9 cellular contexts compared by ENCODE assay signal in the genomic region with DNA sequence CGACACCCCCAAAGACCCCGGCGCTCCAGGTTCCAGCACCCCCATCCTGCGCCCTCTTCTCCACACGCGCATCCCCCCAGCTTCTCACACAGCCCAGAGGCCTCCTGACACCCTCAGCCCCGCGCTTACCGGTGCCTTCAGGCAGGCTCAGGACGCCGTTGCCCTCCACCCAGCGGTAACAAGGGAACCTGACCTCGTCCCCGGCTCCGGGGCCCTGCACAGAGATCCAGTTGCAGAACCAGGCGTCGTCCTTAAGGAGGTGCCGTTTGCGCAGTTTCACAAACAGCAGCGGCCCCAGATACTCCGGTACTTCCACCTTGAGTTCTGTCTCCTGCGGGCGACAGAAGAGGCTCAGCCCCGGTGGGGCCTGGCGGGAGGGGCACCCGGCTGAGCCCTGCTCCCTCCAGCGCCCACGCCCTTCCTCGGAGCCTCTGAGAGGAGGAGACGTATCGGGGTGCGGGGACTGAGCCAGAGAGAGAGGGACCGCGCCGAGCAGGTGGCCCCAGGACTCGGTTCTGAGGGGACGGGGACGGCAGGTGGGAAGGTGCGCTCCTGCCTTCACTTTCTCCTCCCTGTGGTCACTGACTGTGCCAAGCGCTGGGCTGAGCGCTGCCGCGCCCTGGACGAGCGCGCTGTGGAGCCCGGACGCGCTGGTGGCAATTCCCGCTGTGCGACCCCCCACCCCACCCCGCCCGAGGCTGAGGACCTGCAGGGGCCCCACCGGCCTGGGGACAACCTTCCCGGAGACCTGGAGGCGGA. TPM values are rescaled to one million over a fixed set of nuclear protein-coding genes. Genes with fewer than 3 reads are reported as not detected.
DNase-seq lines count a peak whose midpoint lies in the region; ATAC-seq and TF ChIP-seq lines count a peak whose summit lies in the region.
"Not testable (repeated sequence)": the region's sequence is repeated elsewhere in the genome, so short reads cannot be mapped to it uniquely, and the experiment has no call there.
"Had no signal": no experiment of that assay in that cellular context is flagged by ENCODE, and none has a peak within 500 bp of the region (broad histone marks: within the 10 kb centered on the region; RNA-seq: fewer than 3 reads in every experiment).

No MANE protein-coding gene starts in this region.

- H3K36me3 Mint-ChIP-seq in CD4-positive, CD25-positive, alpha-beta regulatory T cell; T-helper 2 cell treated with Interferon-gamma antibody and Interleukin-4, amounts not matched to agents 5 μg/mL and 100 μg/mL, for 36 hours (ENCODE audit: low read depth); activated naive CD4-positive, alpha-beta T cell treated with anti-CD3 and anti-CD28 coated beads for 36 hours (ENCODE audit: low read depth): not testable (repeated sequence)

- POLR2A ChIA-PET in HCT116 (lab: Charles Lee): not testable (repeated sequence)

- peaks cover 74% of the 10 kb centered on the region for H3K27me3 Mint-ChIP-seq in CD4-positive, CD25-positive, alpha-beta regulatory T cell
- peaks cover 76% of the 10 kb centered on the region for H3K27me3 Mint-ChIP-seq in T-helper 2 cell treated with Interferon-gamma antibody and Interleukin-4, amounts not matched to agents 5 μg/mL and 100 μg/mL, for 36 hours (ENCODE audit: low read depth)
- H3K27me3 Mint-ChIP-seq in activated naive CD4-positive, alpha-beta T cell treated with anti-CD3 and anti-CD28 coated beads for 36 hours (ENCODE audit: low read depth): peaks cover 73% of the 10 kb centered on the region

- peaks cover 0 to 12% (median 0%) of the 10 kb centered on the region in 4 donors for H3K4me1 Mint-ChIP-seq in CD4-positive, CD25-positive, alpha-beta regulatory T cell
- peaks cover 20% of the 10 kb centered on the region for H3K4me1 Mint-ChIP-seq in T-helper 2 cell treated with Interferon-gamma antibody and Interleukin-4, amounts not matched to agents 5 μg/mL and 100 μg/mL, for 36 hours (ENCODE audit: low read depth)
- H3K4me1 Mint-ChIP-seq in activated naive CD4-positive, alpha-beta T cell treated with anti-CD3 and anti-CD28 coated beads for 36 hours (ENCODE audit: low read depth): peaks cover 21% of the 10 kb centered on the region

- not testable (repeated sequence) for H4K20me1 ChIP-seq in HCT116 (ENCODE audit: insufficient read depth)

- RAD21 ChIA-PET in HCT116 (lab: Charles Lee; ENCODE audit: low non-redundant PET in 1 of 2, low total read pairs in 2 of 2, uncharacterized antibody in 2 of 2, unreplicated experiment in 2 of 2): not testable (repeated sequence)

- not testable (repeated sequence) for H3K27ac ChIP-seq in CD4-positive, CD25-positive, alpha-beta regulatory T cell (ENCODE audit: insufficient read depth, low read length, poor library complexity, severe bottlenecking); HCT116 (ENCODE audit: low read depth, low read length); esophagus (ENCODE audit: low read depth in 2 of 2, low read length in 1 of 2); liver (ENCODE audit: low read depth in 1 of 2, low read length in 2 of 2)

- not testable (repeated sequence) for H2AFZ ChIP-seq in HCT116 (ENCODE audit: low read depth, low read length, poor library complexity, severe bottlenecking)

- H3K27ac Mint-ChIP-seq in CD4-positive, CD25-positive, alpha-beta regulatory T cell; T-helper 2 cell treated with Interferon-gamma antibody and Interleukin-4, amounts not matched to agents 5 μg/mL and 100 μg/mL, for 36 hours: not testable (repeated sequence)
- H3K27ac Mint-ChIP-seq in activated naive CD4-positive, alpha-beta T cell treated with anti-CD3 and anti-CD28 coated beads for 36 hours: peak overlapping the region; percentile 24

- TF ChIP-seq RAD21 in HCT116 (IDR thresholded peaks at IDR 0.05; ENCODE audit: low read depth) (peak; percentile 54; the same call in 1 of the 2 replicates), liver (IDR thresholded peaks at IDR 0.05) (peak; percentile 21 to 37)

- not testable (repeated sequence) for H3K9ac ChIP-seq in HCT116 (ENCODE audit: low read length); liver (ENCODE audit: low read depth in 1 of 2, low read length in 2 of 2)

- peak; percentile 16 to 22 (median 17); a peak in 1 of 6 replicates for TF ChIP-seq CTCF in HCT116 (IDR thresholded peaks at IDR 0.05 in 2 of 3, conservative IDR thresholded peaks at IDR 0.05 in 1 of 3; ENCODE audit: borderline replicate concordance in 1 of 3, insufficient read depth in 1 of 3, low read depth in 2 of 3, low read length in 2 of 3)
- not testable (repeated sequence) for TF ChIP-seq CTCF in liver (IDR thresholded peaks at IDR 0.05; ENCODE audit: low read depth, low read length, missing input control)

- not testable (repeated sequence) for H3K4me3 ChIP-seq in CD4-positive, CD25-positive, alpha-beta regulatory T cell (ENCODE audit: low read depth, low read length); liver (ENCODE audit: low read depth in 1 of 3, low read length in 3 of 3)
- peak overlapping the region; percentile 31 to 40; a peak in 3 of 4 replicates for H3K4me3 ChIP-seq in HCT116 (replicated peaks in 1 of 2; ENCODE audit: low read depth in 1 of 2, low read length in 2 of 2)
- H3K4me3 ChIP-seq in esophagus (ENCODE audit: low read depth in 1 of 2, low read length in 2 of 2): peak overlapping the region; percentile 33 to 39

- not testable (repeated sequence) for H3K9me2 ChIP-seq in HCT116 (ENCODE audit: insufficient read depth)

- H3K4me3 Mint-ChIP-seq in CD4-positive, CD25-positive, alpha-beta regulatory T cell: not testable (repeated sequence)
- H3K4me3 Mint-ChIP-seq in T-helper 2 cell treated with Interferon-gamma antibody and Interleukin-4, amounts not matched to agents 5 μg/mL and 100 μg/mL, for 36 hours: peak overlapping the region; percentile 44
- H3K4me3 Mint-ChIP-seq in activated naive CD4-positive, alpha-beta T cell treated with anti-CD3 and anti-CD28 coated beads for 36 hours: peak overlapping the region; percentile 52

- H3K36me3 ChIP-seq in CD4-positive, CD25-positive, alpha-beta regulatory T cell (ENCODE audit: control insufficient read depth, insufficient read depth, low read length); HCT116 (ENCODE audit: control insufficient read depth in 1 of 2, insufficient read depth in 2 of 2, low read length in 2 of 2); esophagus (ENCODE audit: control insufficient read depth in 2 of 2, insufficient read depth in 2 of 2, low read length in 1 of 2); liver (ENCODE audit: control insufficient read depth in 4 of 4, insufficient read depth in 3 of 4, low read depth in 1 of 4, low read length in 3 of 4): not testable (repeated sequence)

- H3K9me3 ChIP-seq in CD4-positive, CD25-positive, alpha-beta regulatory T cell (ENCODE audit: control insufficient read depth in 2 of 2, low read length in 2 of 2); HCT116 (ENCODE audit: control insufficient read depth in 1 of 2, insufficient read depth in 1 of 2, low read depth in 1 of 2, low read length in 2 of 2); esophagus (ENCODE audit: control insufficient read depth in 2 of 2, insufficient read depth in 1 of 2, low read depth in 1 of 2, low read length in 1 of 2); liver (ENCODE audit: control insufficient read depth in 4 of 4, low read length in 3 of 4): not testable (repeated sequence)

- H3K4me1 ChIP-seq in CD4-positive, CD25-positive, alpha-beta regulatory T cell (ENCODE audit: control insufficient read depth, insufficient read depth, low read length, poor library complexity, severe bottlenecking); HCT116 (ENCODE audit: control insufficient read depth in 1 of 2, insufficient read depth in 2 of 2, low read length in 2 of 2): not testable (repeated sequence)
- H3K4me1 ChIP-seq in esophagus (ENCODE audit: control insufficient read depth in 2 of 2, insufficient read depth in 2 of 2, low read length in 1 of 2) (peaks cover 12 to 13% of the 10 kb centered on the region in 2 donors), liver (ENCODE audit: control insufficient read depth in 4 of 4, insufficient read depth in 4 of 4, low read length in 3 of 4) (peaks cover 4 to 24% (median 6%) of the 10 kb centered on the region in 4 donors)

- intact Hi-C loops in HCT116 (cut with micrococcal nuclease); activated naive CD4-positive, alpha-beta T cell treated with anti-CD3 and anti-CD28 coated beads for 36 hours (cut with micrococcal nuclease): not testable (repeated sequence)

- peaks cover 14% of the 10 kb centered on the region for H3K27me3 ChIP-seq in CD4-positive, CD25-positive, alpha-beta regulatory T cell (ENCODE audit: control insufficient read depth, insufficient read depth, low read length)
- H3K27me3 ChIP-seq in HCT116 (ENCODE audit: insufficient read depth, low read length): not testable (repeated sequence)
- peaks cover 9 to 15% of the 10 kb centered on the region in 2 donors for H3K27me3 ChIP-seq in esophagus (ENCODE audit: control insufficient read depth in 1 of 2, insufficient read depth in 2 of 2, low read length in 2 of 2)
- H3K27me3 ChIP-seq in liver (ENCODE audit: control insufficient read depth in 4 of 4, insufficient read depth in 4 of 4, low read length in 3 of 4): peaks cover 2 to 12% (median 11%) of the 10 kb centered on the region in 4 donors

- H3K9me3 Mint-ChIP-seq in CD4-positive, CD25-positive, alpha-beta regulatory T cell; T-helper 2 cell treated with Interferon-gamma antibody and Interleukin-4, amounts not matched to agents 5 μg/mL and 100 μg/mL, for 36 hours; activated naive CD4-positive, alpha-beta T cell treated with anti-CD3 and anti-CD28 coated beads for 36 hours: not testable (repeated sequence)

- not testable (repeated sequence) for TF ChIP-seq POLR2A in HCT116 (IDR thresholded peaks at IDR 0.05; ENCODE audit: borderline replicate concordance, extremely low read depth, insufficient read depth, insufficient read length)

- H3K4me2 ChIP-seq in HCT116 (ENCODE audit: low read length): peak overlapping the region; percentile 58

- BruUV-seq in HCT116 (replicated peaks; lab: Mats Ljungman, UMichigan): not testable (repeated sequence)

- peak in 1 of 3 donors; percentile 32 for DNase-seq in CD4-positive, CD25-positive, alpha-beta regulatory T cell
- peak; percentile 31 for DNase-seq in HCT116 (ENCODE audit: low read depth, low spot score)
- DNase-seq in NCI-H460 (ENCODE audit: extremely low read depth, low read depth): peak; percentile 21
- DNase-seq in T-helper 2 cell treated with Interferon-gamma antibody and Interleukin-4, amounts not matched to agents 5 μg/mL and 100 μg/mL, for 36 hours (ENCODE audit: low spot score): peak; percentile 18
- DNase-seq in activated naive CD4-positive, alpha-beta T cell treated with anti-CD3 and anti-CD28 coated beads for 36 hours: peak; percentile 61
- peak; percentile 53 for DNase-seq in stimulated activated CD4-positive, alpha-beta T cell treated with anti-CD3 and anti-CD28 coated beads, Interleukin-1b, Interleukin-23, amount 100 ng/mL, for 48 hours

- WGBS in esophagus, 2 donors: 7 to 10% methylated on average over 25 of the region's 56 CpGs
- WGBS in liver: 4% methylated on average over 24 of the region's 56 CpGs

- ATAC-seq in CD4-positive, CD25-positive, alpha-beta regulatory T cell (ENCODE audit: low read depth in 2 of 2): peak; percentile 41 to 61
- peak; percentile 94 for ATAC-seq in HCT116

- not testable (repeated sequence) for H3K79me2 ChIP-seq in HCT116 (ENCODE audit: insufficient read depth, low read length)

- CTCF ChIA-PET in HCT116 (lab: Charles Lee); activated naive CD4-positive, alpha-beta T cell treated with anti-CD3 and anti-CD28 coated beads for 36 hours (lab: Charles Lee): not testable (repeated sequence)

RNA-seq across cellular contexts. Expression of gene ALOX15, which starts 2.0 kb away (rescaled TPM):
- total RNA-seq in CD4-positive, CD25-positive, alpha-beta regulatory T cell: not detected
- polyA plus RNA-seq in CD4-positive, CD25-positive, alpha-beta regulatory T cell: not detected
- total RNA-seq in HCT116 (2021; ENCODE audit: unreplicated experiment) (0.57 TPM), liver (1 to 10 TPM in 1 of 2 donors, not detected in 1; 1.7 TPM)
- 0.06 and 0.21 TPM in 2 replicates for polyA plus RNA-seq in HCT116 (2012)
- 2.1 and 2.3 TPM in 2 replicates for total RNA-seq in NCI-H460 (2014; rRNA removed; shearing (Covaris generic))
- polyA plus RNA-seq in NCI-H460 (2014; cell fraction: nucleus; rRNA removed): 7.4 and 11.9 TPM in 2 replicates
- not detected for total RNA-seq in activated naive CD4-positive, alpha-beta T cell treated with anti-CD3 and anti-CD28 coated beads for 36 hours
- polyA plus RNA-seq in esophagus (under 1 TPM; 0.04 to 0.22 TPM), liver (under 1 TPM in 1 of 2 donors, not detected in 1; 0.03 TPM)
- polyA plus RNA-seq: BJ had no signal

RNA-seq across cellular contexts. Expression of gene SMTNL2, which starts 55.2 kb away (rescaled TPM):
- not detected for total RNA-seq in CD4-positive, CD25-positive, alpha-beta regulatory T cell
- not detected for polyA plus RNA-seq in CD4-positive, CD25-positive, alpha-beta regulatory T cell
- total RNA-seq in HCT116 (2021; ENCODE audit: unreplicated experiment) (2.3 TPM), liver (not detected)
- 1.2 and 1.7 TPM in 2 replicates for polyA plus RNA-seq in HCT116 (2012)
- total RNA-seq in NCI-H460 (2014; rRNA removed; shearing (Covaris generic)): 0.12 and 0.17 TPM in 2 replicates
- 0.05 TPM in 1 of 2 replicates, not detected in the other for polyA plus RNA-seq in NCI-H460 (2014; cell fraction: nucleus; rRNA removed)
- not detected for total RNA-seq in activated naive CD4-positive, alpha-beta T cell treated with anti-CD3 and anti-CD28 coated beads for 36 hours
- polyA plus RNA-seq in esophagus (1 to 10 TPM in 1 of 2 donors, under 1 TPM in 1; 0.53 to 1.4 TPM), liver (under 1 TPM; 0.13 to 0.29 TPM)
- polyA plus RNA-seq: BJ had no signal
